ENCODE assay signal across 10 cellular contexts in the genomic region with DNA sequence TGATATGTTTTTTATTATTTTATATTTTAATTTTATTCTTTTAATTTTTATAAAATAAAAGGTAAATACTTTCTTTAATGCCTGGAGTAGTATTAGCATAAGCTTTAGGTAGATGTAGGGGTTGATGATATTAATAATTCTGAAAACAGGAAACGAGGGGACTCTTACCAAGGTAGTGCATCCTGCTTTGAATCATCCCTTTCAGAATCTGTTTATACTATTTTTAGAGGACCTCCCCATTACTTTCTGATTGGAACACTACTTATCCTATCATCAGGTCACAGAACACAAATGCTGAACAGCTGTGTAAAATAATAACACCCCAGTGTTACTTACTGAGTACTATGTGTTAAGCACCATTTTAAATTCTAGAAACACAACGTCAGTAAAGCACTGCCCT. TPM values are rescaled to one million over a fixed set of nuclear protein-coding genes. Genes with fewer than 3 reads are reported as not detected.
DNase-seq lines count a peak whose midpoint lies in the region; ATAC-seq and TF ChIP-seq lines count a peak whose summit lies in the region.
"Had no signal": no experiment of that assay in that cellular context is flagged by ENCODE, and none has a peak within 500 bp of the region (broad histone marks: within the 10 kb centered on the region; RNA-seq: fewer than 3 reads in every experiment).

No MANE protein-coding gene starts in this region.

- H3K27me3 Mint-ChIP-seq in GM23338 (ENCODE audit: insufficient read depth, low read depth, poor library complexity): no peaks in the 10 kb centered on the region

- no peaks in the 10 kb centered on the region; the same call in 1 of the 2 replicates for H3K36me3 ChIP-seq in GM23338 (ENCODE audit: insufficient read depth)

- peaks cover 20% of the 10 kb centered on the region for H3K36me3 Mint-ChIP-seq in GM23338 (ENCODE audit: low read depth)

- H2AFZ ChIP-seq in GM23338: no peak overlapping the region

- no peak overlapping the region for H3K27ac Mint-ChIP-seq in GM23338

- H3K27me3 ChIP-seq in GM23338 (ENCODE audit: insufficient read depth): no peaks in the 10 kb centered on the region

- peak; percentile 78 for ATAC-seq in GM19035 (IDR thresholded peaks at IDR 0.05; ENCODE audit: unreplicated experiment)
- peak; percentile 62 for ATAC-seq in HG02623 (IDR thresholded peaks at IDR 0.05; ENCODE audit: unreplicated experiment)
- ATAC-seq in HG03439 (IDR thresholded peaks at IDR 0.05; ENCODE audit: unreplicated experiment): peak; percentile 68
- ATAC-seq in left colon: no peak
- ATAC-seq in GM23338: no peak
- ATAC-seq: HCT116 had no signal

- H3F3A ChIP-seq in GM23338 (replicated peaks; ENCODE audit: low read depth): no peaks in the 10 kb centered on the region

- no peaks in the 10 kb centered on the region for H4K20me1 ChIP-seq in GM23338 (replicated peaks; ENCODE audit: insufficient read depth)

- H3K9me2 ChIP-seq in GM23338 (ENCODE audit: insufficient read depth): no peaks in the 10 kb centered on the region

- H3K27ac ChIP-seq in GM23338 (ENCODE audit: low read depth): no peak overlapping the region

- intact Hi-C loops in left colon (cut with DNase I, micrococcal nuclease): loop anchor here in 1 of 2 donors (10.0 kb wide), 1 partner anchor 1002 kb away; no protein-coding TSS in a partner anchor

- H3K4me1 Mint-ChIP-seq in GM23338: no peaks in the 10 kb centered on the region

- no peak overlapping the region for H3K4me3 ChIP-seq in GM23338

- H3K4me1 ChIP-seq in GM23338 (ENCODE audit: insufficient read depth): no peaks in the 10 kb centered on the region

- H3K4me3 Mint-ChIP-seq in GM23338: no peak overlapping the region

- DNase-seq in GM10266 (ENCODE audit: extremely low spot score) (peak; percentile 30), left colon (no peak), GM23338 (ENCODE audit: low spot score) (no peak), NK-92 (lab: John Stamatoyannopoulos, UW; ENCODE audit: unreplicated experiment) (no peak)
- DNase-seq in stimulated activated CD4-positive, alpha-beta T cell treated with anti-CD3 and anti-CD28 coated beads, Interleukin-2, amount 100 ng/mL, for 48 hours: no peak
- DNase-seq: NCI-H774 had no signal

- no peak overlapping the region for H3K4me2 ChIP-seq in GM23338

- TF ChIP-seq CTCF in GM10266 (IDR thresholded peaks at IDR 0.05; ENCODE audit: control insufficient read depth, insufficient read depth, low read depth, missing control alignments) (no peak), GM23338 (conservative IDR thresholded peaks at IDR 0.05; ENCODE audit: low read depth in 2 of 2) (no peak)

- H3K9me3 Mint-ChIP-seq in GM23338: no peaks in the 10 kb centered on the region; the same call in 2 of the 3 replicates

- H3K79me2 ChIP-seq in GM23338 (replicated peaks; ENCODE audit: insufficient read depth): no peaks in the 10 kb centered on the region

TF ChIP-seq in GM23338, 12 proteins besides CTCF, POLR2A, EP300 and RAD21 (continues in another document):
- no peak for TF ChIP-seq POLR2AphosphoS5 (IDR thresholded peaks at IDR 0.05; ENCODE audit: low read depth)
- TF ChIP-seq NANOG (IDR thresholded peaks at IDR 0.05; ENCODE audit: borderline replicate concordance): no peak
- TF ChIP-seq EZH2phosphoT487 (IDR thresholded peaks at IDR 0.05; ENCODE audit: unreplicated experiment): no peak
- TF ChIP-seq EZH2 (IDR thresholded peaks at IDR 0.05; ENCODE audit: low read depth, unreplicated experiment): no peak
- no peak for TF ChIP-seq CREB1 (CRISPR knock-in tag; IDR thresholded peaks at IDR 0.05; ENCODE audit: low read depth)
- TF ChIP-seq, protein P1, sequence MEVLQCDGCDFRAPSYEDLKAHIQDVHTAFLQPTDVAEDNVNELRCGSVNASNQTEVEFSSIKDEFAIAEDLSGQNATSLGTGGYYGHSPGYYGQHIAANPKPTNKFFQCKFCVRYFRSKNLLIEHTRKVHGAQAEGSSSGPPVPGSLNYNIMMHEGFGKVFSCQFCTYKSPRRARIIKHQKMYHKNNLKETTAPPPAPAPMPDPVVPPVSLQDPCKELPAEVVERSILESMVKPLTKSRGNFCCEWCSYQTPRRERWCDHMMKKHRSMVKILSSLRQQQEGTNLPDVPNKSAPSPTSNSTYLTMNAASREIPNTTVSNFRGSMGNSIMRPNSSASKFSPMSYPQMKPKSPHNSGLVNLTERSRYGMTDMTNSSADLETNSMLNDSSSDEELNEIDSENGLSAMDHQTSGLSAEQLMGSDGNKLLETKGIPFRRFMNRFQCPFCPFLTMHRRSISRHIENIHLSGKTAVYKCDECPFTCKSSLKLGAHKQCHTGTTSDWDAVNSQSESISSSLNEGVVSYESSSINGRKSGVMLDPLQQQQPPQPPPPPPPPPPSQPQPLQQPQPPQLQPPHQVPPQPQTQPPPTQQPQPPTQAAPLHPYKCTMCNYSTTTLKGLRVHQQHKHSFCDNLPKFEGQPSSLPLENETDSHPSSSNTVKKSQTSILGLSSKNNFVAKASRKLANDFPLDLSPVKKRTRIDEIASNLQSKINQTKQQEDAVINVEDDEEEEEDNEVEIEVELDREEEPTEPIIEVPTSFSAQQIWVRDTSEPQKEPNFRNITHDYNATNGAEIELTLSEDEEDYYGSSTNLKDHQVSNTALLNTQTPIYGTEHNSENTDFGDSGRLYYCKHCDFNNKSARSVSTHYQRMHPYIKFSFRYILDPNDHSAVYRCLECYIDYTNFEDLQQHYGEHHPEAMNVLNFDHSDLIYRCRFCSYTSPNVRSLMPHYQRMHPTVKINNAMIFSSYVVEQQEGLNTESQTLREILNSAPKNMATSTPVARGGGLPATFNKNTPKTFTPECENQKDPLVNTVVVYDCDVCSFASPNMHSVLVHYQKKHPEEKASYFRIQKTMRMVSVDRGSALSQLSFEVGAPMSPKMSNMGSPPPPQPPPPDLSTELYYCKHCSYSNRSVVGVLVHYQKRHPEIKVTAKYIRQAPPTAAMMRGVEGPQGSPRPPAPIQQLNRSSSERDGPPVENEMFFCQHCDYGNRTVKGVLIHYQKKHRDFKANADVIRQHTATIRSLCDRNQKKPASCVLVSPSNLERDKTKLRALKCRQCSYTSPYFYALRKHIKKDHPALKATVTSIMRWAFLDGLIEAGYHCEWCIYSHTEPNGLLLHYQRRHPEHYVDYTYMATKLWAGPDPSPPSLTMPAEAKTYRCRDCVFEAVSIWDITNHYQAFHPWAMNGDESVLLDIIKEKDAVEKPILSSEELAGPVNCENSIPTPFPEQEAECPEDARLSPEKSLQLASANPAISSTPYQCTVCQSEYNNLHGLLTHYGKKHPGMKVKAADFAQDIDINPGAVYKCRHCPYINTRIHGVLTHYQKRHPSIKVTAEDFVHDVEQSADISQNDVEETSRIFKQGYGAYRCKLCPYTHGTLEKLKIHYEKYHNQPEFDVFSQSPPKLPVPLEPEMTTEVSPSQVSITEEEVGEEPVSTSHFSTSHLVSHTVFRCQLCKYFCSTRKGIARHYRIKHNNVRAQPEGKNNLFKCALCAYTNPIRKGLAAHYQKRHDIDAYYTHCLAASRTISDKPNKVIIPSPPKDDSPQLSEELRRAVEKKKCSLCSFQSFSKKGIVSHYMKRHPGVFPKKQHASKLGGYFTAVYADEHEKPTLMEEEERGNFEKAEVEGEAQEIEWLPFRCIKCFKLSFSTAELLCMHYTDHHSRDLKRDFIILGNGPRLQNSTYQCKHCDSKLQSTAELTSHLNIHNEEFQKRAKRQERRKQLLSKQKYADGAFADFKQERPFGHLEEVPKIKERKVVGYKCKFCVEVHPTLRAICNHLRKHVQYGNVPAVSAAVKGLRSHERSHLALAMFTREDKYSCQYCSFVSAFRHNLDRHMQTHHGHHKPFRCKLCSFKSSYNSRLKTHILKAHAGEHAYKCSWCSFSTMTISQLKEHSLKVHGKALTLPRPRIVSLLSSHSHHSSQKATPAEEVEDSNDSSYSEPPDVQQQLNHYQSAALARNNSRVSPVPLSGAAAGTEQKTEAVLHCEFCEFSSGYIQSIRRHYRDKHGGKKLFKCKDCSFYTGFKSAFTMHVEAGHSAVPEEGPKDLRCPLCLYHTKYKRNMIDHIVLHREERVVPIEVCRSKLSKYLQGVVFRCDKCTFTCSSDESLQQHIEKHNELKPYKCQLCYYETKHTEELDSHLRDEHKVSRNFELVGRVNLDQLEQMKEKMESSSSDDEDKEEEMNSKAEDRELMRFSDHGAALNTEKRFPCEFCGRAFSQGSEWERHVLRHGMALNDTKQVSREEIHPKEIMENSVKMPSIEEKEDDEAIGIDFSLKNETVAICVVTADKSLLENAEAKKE (CRISPR knock-in tag; IDR thresholded peaks at IDR 0.05): no peak
- no peak for TF ChIP-seq STAT1 (IDR thresholded peaks at IDR 0.05; ENCODE audit: unreplicated experiment)
- no peak for TF ChIP-seq JUNB (IDR thresholded peaks at IDR 0.05; ENCODE audit: unreplicated experiment)
- TF ChIP-seq, protein P2, sequence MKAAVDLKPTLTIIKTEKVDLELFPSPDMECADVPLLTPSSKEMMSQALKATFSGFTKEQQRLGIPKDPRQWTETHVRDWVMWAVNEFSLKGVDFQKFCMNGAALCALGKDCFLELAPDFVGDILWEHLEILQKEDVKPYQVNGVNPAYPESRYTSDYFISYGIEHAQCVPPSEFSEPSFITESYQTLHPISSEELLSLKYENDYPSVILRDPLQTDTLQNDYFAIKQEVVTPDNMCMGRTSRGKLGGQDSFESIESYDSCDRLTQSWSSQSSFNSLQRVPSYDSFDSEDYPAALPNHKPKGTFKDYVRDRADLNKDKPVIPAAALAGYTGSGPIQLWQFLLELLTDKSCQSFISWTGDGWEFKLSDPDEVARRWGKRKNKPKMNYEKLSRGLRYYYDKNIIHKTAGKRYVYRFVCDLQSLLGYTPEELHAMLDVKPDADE (IDR thresholded peaks at IDR 0.05): no peak
- TF ChIP-seq ZNF114 (CRISPR knock-in tag; IDR thresholded peaks at IDR 0.05): no peak

RNA-seq across cellular contexts. Expression of gene COG6, which starts 27.3 kb away (rescaled TPM):
- 10 to 100 TPM; 36.3 to 37.6 TPM for total RNA-seq in left colon
- total RNA-seq in GM23338 (2014; rRNA removed; shearing (Covaris generic)): 21.8 and 23.6 TPM in 2 replicates
- polyA plus RNA-seq in GM23338 (2016; fragmentation: Nextera tagmentation; extraction: Ambion mirVana): 5.9 and 10.0 TPM in 2 replicates

Comparison
In these comparisons a context has a peak if more than half of its experiments do, and no peak if none do; other contexts are left out.
1. ATAC-seq: peak in GM19035 (single experiment), HG02623 (single experiment) and HG03439 (single experiment); none in left colon (single experiment) and GM23338 (single experiment).